In genomic region chr4:1213336-1213995, GRCh38 we compare ENCODE assay signal across 12 cellular contexts. TPM values are rescaled to one million over a fixed set of nuclear protein-coding genes. Genes with fewer than 3 reads are reported as not detected.
DNase-seq lines count a peak whose midpoint lies in the region; TF ChIP-seq lines count a peak whose summit lies in the region.
"Had no signal": no experiment of that assay in that cellular context is flagged by ENCODE, and none has a peak within 500 bp of the region (broad histone marks: within the 10 kb centered on the region; RNA-seq: fewer than 3 reads in every experiment).

No MANE protein-coding gene starts in this region.

- H3K4me2 ChIP-seq in BLaER1 treated with 17β-estradiol and CSF1 and Interleukin-3, amounts not matched to agents 10 nM and 100 nM = peak overlapping the region in 9 of 11 experiments; percentile 88 to 99 (median 96); a peak in 17 of 22 replicates
- no peak overlapping the region for H3K4me2 ChIP-seq in fibroblast of lung (ENCODE audit: extremely low read depth, insufficient read depth, low read length)
- H3K4me2 ChIP-seq in neuronal stem cell (ENCODE audit: insufficient read depth, low read length, poor library complexity, severe bottlenecking) = no peak overlapping the region

- peak overlapping the region in 4 of 11 experiments; percentile 13 to 41 (median 21); a peak in 6 of 22 replicates for H3K27ac ChIP-seq in BLaER1 treated with 17β-estradiol and CSF1 and Interleukin-3, amounts not matched to agents 10 nM and 100 nM
- H3K27ac ChIP-seq in fibroblast of lung (ENCODE audit: insufficient read depth, low read length) (no peak overlapping the region), neuronal stem cell (replicated peaks; ENCODE audit: low read length) (no peak overlapping the region), tibial nerve (peak overlapping the region in 1 of 4 donors; percentile 81)

- no peak overlapping the region for H3K23ac ChIP-seq in neuronal stem cell (ENCODE audit: low read depth, low read length, poor library complexity)

- no peak overlapping the region for H3K4me3 ChIP-seq in BLaER1 treated with 17β-estradiol and CSF1 and Interleukin-3, amounts not matched to agents 10 nM and 100 nM
- H3K4me3 ChIP-seq in LNCaP clone FGC (ENCODE audit: low read depth, low read length) (peak overlapping the region; percentile 47; the same call in 1 of the 2 replicates), fibroblast of lung (replicated peaks in 1 of 4; ENCODE audit: control extremely low read depth in 1 of 4, insufficient read depth in 1 of 4, low read depth in 3 of 4, low read length in 4 of 4) (no peak overlapping the region), neuronal stem cell (ENCODE audit: low read length in 2 of 2) (no peak overlapping the region), tibial nerve (no peak overlapping the region)

- no peak overlapping the region for H3K4ac ChIP-seq in neuronal stem cell (ENCODE audit: low read length)

- H2AK5ac ChIP-seq in neuronal stem cell (ENCODE audit: low read depth, low read length) = no peak overlapping the region

- no peaks in the 10 kb centered on the region for H3K9me3 ChIP-seq in BLaER1 treated with 17β-estradiol and CSF1 and Interleukin-3, amounts not matched to agents 10 nM and 100 nM (replicated peaks in 1 of 11)
- H3K9me3 ChIP-seq in fibroblast of lung (ENCODE audit: control insufficient read depth, insufficient read depth, low read depth, low read length) (no peaks in the 10 kb centered on the region), neuronal stem cell (replicated peaks in 1 of 2; ENCODE audit: control insufficient read depth in 2 of 2, insufficient read depth in 1 of 2, low read depth in 1 of 2, low read length in 2 of 2) (no peaks in the 10 kb centered on the region), tibial nerve (no peaks in the 10 kb centered on the region)

- TF ChIP-seq POLR2A in tibial nerve (IDR thresholded peaks at IDR 0.05) = no peak

- no peak for TF ChIP-seq CTCF in LNCaP clone FGC (IDR thresholded peaks at IDR 0.05; ENCODE audit: control insufficient read depth, extremely low read depth, insufficient read depth)
- TF ChIP-seq CTCF in fibroblast of lung (conservative IDR thresholded peaks at IDR 0.05 in 1 of 2, IDR thresholded peaks at IDR 0.05 in 1 of 2; ENCODE audit: low read depth in 1 of 2, low read length in 2 of 2) = no peak
- TF ChIP-seq CTCF in tibial nerve (IDR thresholded peaks at IDR 0.05) = no peak

- H2AFZ ChIP-seq in fibroblast of lung (ENCODE audit: low read length) (no peak overlapping the region), neuronal stem cell (ENCODE audit: low read length) (no peak overlapping the region)

- H3K4me1 ChIP-seq in BLaER1 treated with 17β-estradiol and CSF1 and Interleukin-3, amounts not matched to agents 10 nM and 100 nM = peaks cover 63 to 98% (median 90%) of the 10 kb centered on the region in 10 experiments
- H3K4me1 ChIP-seq in fibroblast of lung (ENCODE audit: control insufficient read depth, extremely low read depth, insufficient read depth, low read length) (peaks cover 31% of the 10 kb centered on the region), neuronal stem cell (ENCODE audit: control insufficient read depth in 2 of 2, insufficient read depth in 1 of 2, low read depth in 1 of 2, low read length in 2 of 2) (peaks cover 0 to 16% of the 10 kb centered on the region in 2 donors), tibial nerve (peaks cover 5 to 92% (median 62%) of the 10 kb centered on the region in 4 donors)

- no peak overlapping the region for H3K14ac ChIP-seq in neuronal stem cell (ENCODE audit: low read length)

- no CpG with 5 or more reads among the region's 20 CpGs for WGBS in neuronal stem cell (ENCODE audit: extremely low coverage in 2 of 2, insufficient read length in 2 of 2, insufficient replicate concordance in 1 of 2), 2 donors
- 86 to 95% methylated on average over 9 to 20 of the region's 20 CpGs for WGBS in tibial nerve, 2 donors

- H2BK15ac ChIP-seq in neuronal stem cell (ENCODE audit: low read length) = no peak overlapping the region

- peaks cover 61 to 100% (median 93%) of the 10 kb centered on the region in 11 experiments for H4K20me1 ChIP-seq in BLaER1 treated with 17β-estradiol and CSF1 and Interleukin-3, amounts not matched to agents 10 nM and 100 nM
- H4K20me1 ChIP-seq in fibroblast of lung (ENCODE audit: control insufficient read depth, extremely low read depth, insufficient read depth, low read length) = no peaks in the 10 kb centered on the region

- DNase-seq in LNCaP clone FGC (ENCODE audit: low read depth) (no peak), fibroblast of lung (ENCODE audit: low read depth in 2 of 2) (no peak), neuronal stem cell (ENCODE audit: low spot score) (no peak), NCI-H748 (lab: John Stamatoyannopoulos, UW; ENCODE audit: unreplicated experiment) (no peak), tibial nerve (ENCODE audit: low spot score in 2 of 2) (no peak)
- DNase-seq in activated naive CD4-positive, alpha-beta T cell (lab: John Stamatoyannopoulos, UW) = no peak
- DNase-seq: GDM1, NCI-H1105 treated with DMSO at 0.1 percent for 48 hours, NCI-H1694, NCI-H2081 treated with DMSO at 0.1 percent for 48 hours, NCI-H524 had no signal

- peaks cover 9% of the 10 kb centered on the region for H3K79me2 ChIP-seq in fibroblast of lung (ENCODE audit: control insufficient read depth, insufficient read depth, low read length)

- peaks cover 24% of the 10 kb centered on the region for H3K79me1 ChIP-seq in neuronal stem cell (ENCODE audit: low read depth, low read length)

- no peak for TF ChIP-seq EP300 in tibial nerve (IDR thresholded peaks at IDR 0.05)

- H3K27me3 ChIP-seq in BLaER1 treated with 17β-estradiol and CSF1 and Interleukin-3, amounts not matched to agents 10 nM and 100 nM = no peaks in the 10 kb centered on the region
- no peaks in the 10 kb centered on the region for H3K27me3 ChIP-seq in fibroblast of lung (ENCODE audit: control insufficient read depth, insufficient read depth, low read length)
- no peaks in the 10 kb centered on the region for H3K27me3 ChIP-seq in neuronal stem cell (ENCODE audit: control insufficient read depth in 3 of 3, insufficient read depth in 3 of 3, low read depth in 1 of 3, low read length in 3 of 3)
- H3K27me3 ChIP-seq in tibial nerve = no peaks in the 10 kb centered on the region

- peak overlapping the region in 7 of 11 experiments; percentile 14 to 84 (median 55); a peak in 9 of 22 replicates for H3K9ac ChIP-seq in BLaER1 treated with 17β-estradiol and CSF1 and Interleukin-3, amounts not matched to agents 10 nM and 100 nM
- peak overlapping the region; percentile 1 for H3K9ac ChIP-seq in fibroblast of lung (ENCODE audit: insufficient read depth, low read length)
- H3K9ac ChIP-seq in neuronal stem cell (ENCODE audit: low read depth, low read length, poor library complexity) = no peak overlapping the region

- H4K91ac ChIP-seq in neuronal stem cell (ENCODE audit: low read depth, low read length, poor library complexity) = no peak overlapping the region

- no peak overlapping the region for H3K18ac ChIP-seq in neuronal stem cell (ENCODE audit: low read length)

- H4K8ac ChIP-seq in neuronal stem cell (ENCODE audit: low read depth, low read length) = no peak overlapping the region

- no peak overlapping the region for H2BK12ac ChIP-seq in neuronal stem cell (ENCODE audit: low read length)

- peak overlapping the region; percentile 24 for H2BK5ac ChIP-seq in neuronal stem cell (ENCODE audit: low read length)

- H3K36me3 ChIP-seq in BLaER1 treated with 17β-estradiol and CSF1 and Interleukin-3, amounts not matched to agents 10 nM and 100 nM = peaks cover 55 to 70% (median 63%) of the 10 kb centered on the region in 11 experiments
- H3K36me3 ChIP-seq in fibroblast of lung (ENCODE audit: control insufficient read depth, insufficient read depth, low read length) = peaks cover 44% of the 10 kb centered on the region
- H3K36me3 ChIP-seq in neuronal stem cell (replicated peaks in 1 of 2; ENCODE audit: control insufficient read depth in 2 of 2, insufficient read depth in 2 of 2, low read length in 2 of 2) = peaks cover 52 to 78% of the 10 kb centered on the region in 2 donors
- H3K36me3 ChIP-seq in tibial nerve = peaks cover 0 to 73% (median 15%) of the 10 kb centered on the region in 3 donors

- H2BK120ac ChIP-seq in neuronal stem cell (ENCODE audit: low read depth, low read length) = no peak overlapping the region

RNA-seq across cellular contexts. Expression of gene CTBP1, which starts 35.5 kb away (rescaled TPM):
- total RNA-seq in fibroblast of lung = 224 and 249 TPM in 2 replicates
- 78.2 and 86.1 TPM in 2 replicates for polyA plus RNA-seq in fibroblast of lung
- 102 and 162 TPM in 2 replicates for polyA plus RNA-seq in fibroblast of lung (2012)
- polyA minus RNA-seq in fibroblast of lung (ENCODE audit: low replicate concordance) = 151 and 174 TPM in 2 replicates
- 151 TPM for polyA plus RNA-seq in neuronal stem cell (2013, experiment 1 of 2)
- 149 TPM for polyA plus RNA-seq in neuronal stem cell (2013, experiment 2 of 2)
- total RNA-seq in tibial nerve = 100 to 1,000 TPM; 134 to 255 (median 193) TPM

RNA-seq across cellular contexts. Expression of gene SPON2, which starts 41.1 kb away (rescaled TPM):
- 261 and 367 TPM in 2 replicates for total RNA-seq in fibroblast of lung
- 179 and 189 TPM in 2 replicates for polyA plus RNA-seq in fibroblast of lung
- 431 and 600 TPM in 2 replicates for polyA plus RNA-seq in fibroblast of lung (2012)
- polyA minus RNA-seq in fibroblast of lung (ENCODE audit: low replicate concordance) = 88.2 and 101 TPM in 2 replicates
- polyA plus RNA-seq in neuronal stem cell (2013, experiment 1 of 2) = 5.9 TPM
- polyA plus RNA-seq in neuronal stem cell (2013, experiment 2 of 2) = 5.8 TPM
- 10 to 100 TPM; 39.3 to 91.0 (median 45.5) TPM for total RNA-seq in tibial nerve

Comparison
In these comparisons a context has a peak if more than half of its experiments do, and no peak if none do; other contexts are left out.
1. H3K4me2 ChIP-seq: peak in BLaER1 treated with 17β-estradiol and CSF1 and Interleukin-3, amounts not matched to agents 10 nM and 100 nM (9 of 11); none in fibroblast of lung (single experiment) and neuronal stem cell (single experiment).